ENCODE assay signal across 18 cellular contexts in the genomic region with DNA sequence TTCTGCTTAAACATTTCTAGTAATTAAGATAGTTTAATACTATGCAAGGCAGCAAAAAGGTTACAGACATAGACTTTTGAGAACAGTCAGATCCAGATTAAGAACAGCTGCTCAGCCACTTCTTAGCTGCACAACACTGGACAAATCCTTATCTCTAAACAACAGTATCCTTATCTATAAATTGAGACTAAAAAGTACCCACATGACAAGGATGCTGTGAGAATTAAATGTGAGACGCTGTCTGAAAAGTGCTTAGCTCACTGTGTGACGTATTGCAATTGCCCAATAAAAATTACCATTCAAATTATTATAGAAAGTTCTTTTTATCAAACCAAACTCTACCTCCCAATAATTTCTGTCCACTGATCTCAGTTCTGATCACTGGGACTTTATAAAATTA. TPM values are rescaled to one million over a fixed set of nuclear protein-coding genes. Genes with fewer than 3 reads are reported as not detected.
DNase-seq lines count a peak whose midpoint lies in the region; ATAC-seq, FAIRE-seq and TF ChIP-seq lines count a peak whose summit lies in the region.
"Had no signal": no experiment of that assay in that cellular context is flagged by ENCODE, and none has a peak within 500 bp of the region (broad histone marks: within the 10 kb centered on the region; RNA-seq: fewer than 3 reads in every experiment).

No MANE protein-coding gene starts in this region.

- no peaks in the 10 kb centered on the region for H3K9me1 ChIP-seq in K562 (ENCODE audit: control insufficient read depth, insufficient read depth, low read length)

- 4% methylated on average over 2 of the region's 2 CpGs for WGBS in K562 (ENCODE audit: insufficient coverage, low coverage, missing lambda C conversion rate)

- TF ChIP-seq EP300 in K562 (IDR thresholded peaks at IDR 0.05; ENCODE audit: low read length) = peak; percentile 67

- H2AFZ ChIP-seq in K562 (ENCODE audit: low read depth, low read length) = no peak overlapping the region

- H3K27ac Mint-ChIP-seq in CD4-positive, CD25-positive, alpha-beta regulatory T cell = peak overlapping the region in 2 of 3 donors; percentile 23 to 57
- no peak overlapping the region for H3K27ac Mint-ChIP-seq in naive thymus-derived CD4-positive, alpha-beta T cell
- H3K27ac Mint-ChIP-seq: CD4-positive, alpha-beta T cell; IgD-negative memory B cell had no signal

- H3K4me1 Mint-ChIP-seq in CD4-positive, CD25-positive, alpha-beta regulatory T cell = peaks cover 28 to 63% (median 41%) of the 10 kb centered on the region in 4 donors
- peaks cover 5 to 30% (median 23%) of the 10 kb centered on the region in 7 donors for H3K4me1 Mint-ChIP-seq in naive thymus-derived CD4-positive, alpha-beta T cell
- H3K4me1 Mint-ChIP-seq in activated T-cell treated with anti-CD3 and anti-CD28 coated beads, Interleukin-2, amount 50 U/mL, for 4 hours (ENCODE audit: low read depth) = peaks cover 26% of the 10 kb centered on the region

- no TSS peak for BruUV-seq in K562 (replicated peaks; lab: Mats Ljungman, UMichigan)

- H3K27me3 Mint-ChIP-seq in CD4-positive, CD25-positive, alpha-beta regulatory T cell = no peaks in the 10 kb centered on the region
- no peaks in the 10 kb centered on the region for H3K27me3 Mint-ChIP-seq in naive thymus-derived CD4-positive, alpha-beta T cell
- no peaks in the 10 kb centered on the region for H3K27me3 Mint-ChIP-seq in activated T-cell treated with anti-CD3 and anti-CD28 coated beads, Interleukin-2, amount 50 U/mL, for 4 hours (ENCODE audit: low read depth)
- H3K27me3 Mint-ChIP-seq: CD4-positive, alpha-beta T cell; IgD-negative memory B cell had no signal

- FAIRE-seq in K562 (lab: Jason Lieb, UNC) = peak; percentile 76
- FAIRE-seq: D721Med, G401.6, GM19239 had no signal

- CTCF ChIA-PET in K562 (lab: Yijun Ruan, JAX; ENCODE audit: low intra/inter-chr PET ratio) = no interaction called here
- CTCF ChIA-PET in naive thymus-derived CD4-positive, alpha-beta T cell (lab: Charles Lee) = interaction anchor here (0.6 kb wide), 1 partner anchor 658 kb away, joined by 3 read pairs; no protein-coding TSS in a partner anchor

- no peaks in the 10 kb centered on the region for H4K20me1 ChIP-seq in K562 (replicated peaks; ENCODE audit: control insufficient read depth, insufficient read depth, low read length)

- peak overlapping the region in 1 of 4 donors; percentile 22 for H3K4me3 Mint-ChIP-seq in CD4-positive, CD25-positive, alpha-beta regulatory T cell
- no peak overlapping the region for H3K4me3 Mint-ChIP-seq in naive thymus-derived CD4-positive, alpha-beta T cell
- H3K4me3 Mint-ChIP-seq in activated T-cell treated with anti-CD3 and anti-CD28 coated beads, Interleukin-2, amount 50 U/mL, for 4 hours = no peak overlapping the region
- H3K4me3 Mint-ChIP-seq: CD4-positive, alpha-beta T cell; IgD-negative memory B cell had no signal

- H3K27me3 ChIP-seq in CD4-positive, CD25-positive, alpha-beta regulatory T cell (ENCODE audit: control insufficient read depth, insufficient read depth, low read length) = no peaks in the 10 kb centered on the region
- H3K27me3 ChIP-seq in K562 (ENCODE audit: control insufficient read depth in 2 of 2, insufficient read depth in 2 of 2, low read length in 2 of 2) = no peaks in the 10 kb centered on the region
- no peaks in the 10 kb centered on the region for H3K27me3 ChIP-seq in naive thymus-derived CD4-positive, alpha-beta T cell (ENCODE audit: control insufficient read depth in 2 of 2, insufficient read depth in 2 of 2, low read length in 2 of 2)

- no peak overlapping the region for H3K27ac ChIP-seq in CD4-positive, CD25-positive, alpha-beta regulatory T cell (ENCODE audit: insufficient read depth, low read length, poor library complexity, severe bottlenecking)
- H3K27ac ChIP-seq in K562 (ENCODE audit: extremely low read depth, low read depth, low read length) = 0 out of 3 replicates have a peak overlapping the region, but pooled peaks have one; percentile 37
- H3K27ac ChIP-seq in naive thymus-derived CD4-positive, alpha-beta T cell (ENCODE audit: low read depth, low read length) = no peak overlapping the region

- peaks cover 0 to 1% (median 0%) of the 10 kb centered on the region in 7 donors for H3K9me3 Mint-ChIP-seq in CD4-positive, CD25-positive, alpha-beta regulatory T cell
- H3K9me3 Mint-ChIP-seq in naive thymus-derived CD4-positive, alpha-beta T cell = peaks cover 0 to 2% (median 0%) of the 10 kb centered on the region in 11 donors
- no peaks in the 10 kb centered on the region for H3K9me3 Mint-ChIP-seq in activated T-cell treated with anti-CD3 and anti-CD28 coated beads, Interleukin-2, amount 50 U/mL, for 4 hours
- H3K9me3 Mint-ChIP-seq: CD4-positive, alpha-beta T cell; IgD-negative memory B cell had no signal

- H3K36me3 Mint-ChIP-seq in CD4-positive, CD25-positive, alpha-beta regulatory T cell = peaks cover 20% of the 10 kb centered on the region
- peaks cover 0 to 41% (median 28%) of the 10 kb centered on the region in 5 donors for H3K36me3 Mint-ChIP-seq in naive thymus-derived CD4-positive, alpha-beta T cell
- H3K36me3 Mint-ChIP-seq in activated T-cell treated with anti-CD3 and anti-CD28 coated beads, Interleukin-2, amount 50 U/mL, for 4 hours (ENCODE audit: insufficient read depth) = peaks cover 30% of the 10 kb centered on the region

- no peak for DNase-seq in CD4-positive, CD25-positive, alpha-beta regulatory T cell
- DNase-seq in OCI-M1 (lab: John Stamatoyannopoulos, UW) (peak; percentile 91), K562 (ENCODE audit: extremely low read depth in 1 of 4, low spot score in 3 of 4) (peak; percentile 37 to 66 (median 43)), mesenteric fat pad (ENCODE audit: low spot score) (no peak)
- DNase-seq in naive thymus-derived CD4-positive, alpha-beta T cell = no peak
- DNase-seq in activated T-cell treated with anti-CD3 and anti-CD28 coated beads, Interleukin-2, amount 50 U/mL, for 4 hours = no peak
- no peak for DNase-seq in activated CD8-positive, alpha-beta memory T cell treated with anti-CD3 and anti-CD28 coated beads, Interleukin-2, amount 50 U/mL, for 4 hours
- DNase-seq: AML-193; CD4-positive, alpha-beta T cell; DMS79 treated with DMSO at 0.1 percent for 48 hours; NCI-H146; NCI-H345; NCI-H69 had no signal

- peaks cover 4% of the 10 kb centered on the region for H3K36me3 ChIP-seq in CD4-positive, CD25-positive, alpha-beta regulatory T cell (ENCODE audit: control insufficient read depth, insufficient read depth, low read length)
- no peaks in the 10 kb centered on the region for H3K36me3 ChIP-seq in K562 (ENCODE audit: control insufficient read depth, insufficient read depth, low read length)
- no peaks in the 10 kb centered on the region for H3K36me3 ChIP-seq in naive thymus-derived CD4-positive, alpha-beta T cell (ENCODE audit: control insufficient read depth in 2 of 3, insufficient read depth in 3 of 3, low read length in 3 of 3)

- H3K79me2 ChIP-seq in K562 (ENCODE audit: control insufficient read depth, insufficient read depth, low read length) = no peaks in the 10 kb centered on the region; the same call in 2 of the 3 replicates

- no peak for ATAC-seq in CD4-positive, CD25-positive, alpha-beta regulatory T cell (ENCODE audit: low read depth in 2 of 2)
- ATAC-seq in K562 = peak; percentile 78
- ATAC-seq in naive thymus-derived CD4-positive, alpha-beta T cell = peak; percentile 79
- no peak for ATAC-seq in activated T-cell treated with anti-CD3 and anti-CD28 coated beads, Interleukin-2, amount 50 U/mL, for 4 hours
- ATAC-seq: HCT116 had no signal

- POLR2A ChIA-PET in K562 (lab: Yijun Ruan, JAX) = interaction anchor here (0.8 to 2.0 kb wide), 2 partner anchors 11 to 34 kb away, joined by 3 to 5 read pairs; no protein-coding TSS in a partner anchor
- POLR2A ChIA-PET in naive thymus-derived CD4-positive, alpha-beta T cell (lab: Charles Lee) = no interaction called here

- no peak for TF ChIP-seq CTCF in K562 (IDR thresholded peaks at IDR 0.05 in 2 of 3, conservative IDR thresholded peaks at IDR 0.05 in 1 of 3; ENCODE audit: insufficient read depth in 2 of 3, low read depth in 1 of 3, low read length in 3 of 3)

- no peak for TF ChIP-seq POLR2A in K562 (conservative IDR thresholded peaks at IDR 0.05)

- no peak overlapping the region for H3K9ac ChIP-seq in K562 (ENCODE audit: insufficient read depth in 1 of 2, low read depth in 2 of 2, low read length in 2 of 2)

- in situ Hi-C loops in K562 (cut with MboI) = no loop called here

- intact Hi-C loops in K562 (cut with micrococcal nuclease) = no loop called here
- intact Hi-C loops in naive thymus-derived CD4-positive, alpha-beta T cell (cut with micrococcal nuclease) = no loop called here

- H3K4me3 ChIP-seq in CD4-positive, CD25-positive, alpha-beta regulatory T cell (ENCODE audit: low read depth, low read length) = no peak overlapping the region
- H3K4me3 ChIP-seq in K562 = no peak overlapping the region
- H3K4me3 ChIP-seq in naive thymus-derived CD4-positive, alpha-beta T cell (ENCODE audit: low read length) = no peak overlapping the region

- peaks cover 28% of the 10 kb centered on the region for H3K4me1 ChIP-seq in CD4-positive, CD25-positive, alpha-beta regulatory T cell (ENCODE audit: control insufficient read depth, insufficient read depth, low read length, poor library complexity, severe bottlenecking)
- peaks cover 5 to 6% of the 10 kb centered on the region in 2 experiments; a peak in 3 of 5 replicates for H3K4me1 ChIP-seq in K562 (replicated peaks in 1 of 2; ENCODE audit: control insufficient read depth in 2 of 2, insufficient read depth in 2 of 2, low read length in 2 of 2)
- H3K4me1 ChIP-seq in naive thymus-derived CD4-positive, alpha-beta T cell (ENCODE audit: control insufficient read depth in 2 of 2, insufficient read depth in 2 of 2, low read length in 2 of 2) = peaks cover 0 to under 1% of the 10 kb centered on the region in 2 donors

- 0 out of 4 replicates have a peak, but pooled peaks of 1 of the 2 experiments have one; percentile 5 for TF ChIP-seq RAD21 in K562 (CRISPR knock-in tag; conservative IDR thresholded peaks at IDR 0.05 in 1 of 2, IDR thresholded peaks at IDR 0.05 in 1 of 2)

- H3K4me2 ChIP-seq in K562 (ENCODE audit: insufficient read depth, low read length) = peak overlapping the region; percentile 23; the same call in 1 of the 2 replicates

- no peaks in the 10 kb centered on the region for H3K9me3 ChIP-seq in CD4-positive, CD25-positive, alpha-beta regulatory T cell (ENCODE audit: control insufficient read depth in 2 of 2, low read length in 2 of 2)
- no peaks in the 10 kb centered on the region for H3K9me3 ChIP-seq in K562 (replicated peaks; ENCODE audit: control insufficient read depth, insufficient read depth, low read depth, low read length)
- no peaks in the 10 kb centered on the region for H3K9me3 ChIP-seq in naive thymus-derived CD4-positive, alpha-beta T cell (ENCODE audit: control insufficient read depth in 2 of 3, low read length in 3 of 3)

RNA-seq across cellular contexts. Expression of a gene that starts 35.5 kb away (rescaled TPM):
- 39.2 TPM for total RNA-seq in CD4-positive, CD25-positive, alpha-beta regulatory T cell
- polyA plus RNA-seq in CD4-positive, CD25-positive, alpha-beta regulatory T cell = 10 to 100 TPM; 25.0 to 37.7 (median 30.9) TPM
- 20.7 and 32.7 TPM in 2 replicates for total RNA-seq in K562 (2011; cell fraction: chromatin; rRNA removed; ENCODE audit: low replicate concordance)
- total RNA-seq in K562 (2011; cell fraction: nucleolus; rRNA removed) = 8.8 and 10.3 TPM in 2 replicates
- total RNA-seq in K562 (2011; cell fraction: nucleoplasm; rRNA removed) = 15.6 and 19.1 TPM in 2 replicates
- total RNA-seq in K562 (2014; rRNA removed) (5.4 and 8.5 TPM in 2 replicates), K562 (2014; rRNA removed; fragmentation: Illumina TruSeq; extraction: Trizol) (4.1 and 4.3 TPM in 2 replicates), K562 (2015; rRNA removed; fragmentation: Illumina TruSeq; extraction: Trizol) (2.4 and 2.6 TPM in 2 replicates), K562 (2021) (12.4 TPM in 2 replicates), mesenteric fat pad (11.2 TPM)
- polyA plus RNA-seq in K562 (2011; rRNA removed) (6.6 and 7.4 TPM in 2 replicates), K562 (2014; fragmentation: Illumina TruSeq; extraction: Trizol) (9.2 and 10.0 TPM in 2 replicates), K562 (2014; fragmentation: Nextera tagmentation; extraction: Ambion mirVana) (under 1 TPM; 0.31 to 0.77 TPM), K562 (2014; rRNA removed) (8.9 and 11.1 TPM in 2 replicates)
- 5.9 and 8.6 TPM in 2 replicates for polyA plus RNA-seq in K562 (2011; cell fraction: cytosol; rRNA removed)
- polyA plus RNA-seq in K562 (2011; cell fraction: nucleus; rRNA removed) = 7.1 and 10.6 TPM in 2 replicates
- polyA plus RNA-seq in K562 (2012) = 5.3 and 7.3 TPM in 2 replicates
- polyA minus RNA-seq in K562 (2011; rRNA and poly(A)+ RNA removed) = 9.9 and 10.6 TPM in 2 replicates
- 11.0 and 11.2 TPM in 2 replicates for polyA minus RNA-seq in K562 (2011; cell fraction: cytosol; rRNA and poly(A)+ RNA removed)
- polyA minus RNA-seq in K562 (2011; cell fraction: nucleus; rRNA and poly(A)+ RNA removed) = 7.1 and 12.2 TPM in 2 replicates
- total RNA-seq in naive thymus-derived CD4-positive, alpha-beta T cell = 10 to 100 TPM; 15.3 to 28.2 (median 22.1) TPM
- polyA plus RNA-seq in naive thymus-derived CD4-positive, alpha-beta T cell = 10 to 100 TPM in 1 of 2 donors, 1 to 10 TPM in 1; 8.4 to 15.6 TPM
- total RNA-seq in activated T-cell treated with anti-CD3 and anti-CD28 coated beads, Interleukin-2, amount 50 U/mL, for 4 hours = 10 to 100 TPM; 22.2 to 26.7 (median 23.6) TPM

RNA-seq across cellular contexts. Expression of a gene that starts 42.4 kb away (rescaled TPM):
- 0.22 TPM for total RNA-seq in CD4-positive, CD25-positive, alpha-beta regulatory T cell
- polyA plus RNA-seq in CD4-positive, CD25-positive, alpha-beta regulatory T cell = 1 to 10 TPM in 2 of 4 donors, under 1 TPM in 2; 0.43 to 1.3 (median 0.89) TPM
- 3.2 and 5.0 TPM in 2 replicates for total RNA-seq in K562 (2011; cell fraction: chromatin; rRNA removed; ENCODE audit: low replicate concordance)
- 2.4 and 3.5 TPM in 2 replicates for total RNA-seq in K562 (2011; cell fraction: nucleolus; rRNA removed)
- total RNA-seq in K562 (2011; cell fraction: nucleoplasm; rRNA removed) = 4.5 and 6.0 TPM in 2 replicates
- total RNA-seq in K562 (2014; rRNA removed) (0.91 and 3.3 TPM in 2 replicates), K562 (2014; rRNA removed; fragmentation: Illumina TruSeq; extraction: Trizol) (3.1 and 4.2 TPM in 2 replicates), K562 (2015; rRNA removed; fragmentation: Illumina TruSeq; extraction: Trizol) (4.5 and 4.7 TPM in 2 replicates), K562 (2021) (4.9 and 5.7 TPM in 2 replicates), mesenteric fat pad (15.4 TPM)
- polyA plus RNA-seq in K562 (2011; rRNA removed) (1.1 and 2.7 TPM in 2 replicates), K562 (2014; fragmentation: Illumina TruSeq; extraction: Trizol) (6.2 and 8.6 TPM in 2 replicates), K562 (2014; fragmentation: Nextera tagmentation; extraction: Ambion mirVana) (1 to 10 TPM in 1 of 2 experiments, under 1 TPM in 1; 0.76 to 1.4 TPM), K562 (2014; rRNA removed) (3.4 and 3.9 TPM in 2 replicates)
- polyA plus RNA-seq in K562 (2011; cell fraction: cytosol; rRNA removed) = 1.6 and 2.4 TPM in 2 replicates
- polyA plus RNA-seq in K562 (2011; cell fraction: nucleus; rRNA removed) = 0.56 and 0.57 TPM in 2 replicates
- polyA plus RNA-seq in K562 (2012) = 4.5 and 9.5 TPM in 2 replicates
- polyA minus RNA-seq in K562 (2011; rRNA and poly(A)+ RNA removed) = 1.8 and 2.4 TPM in 2 replicates
- polyA minus RNA-seq in K562 (2011; cell fraction: cytosol; rRNA and poly(A)+ RNA removed) = 1.2 and 2.1 TPM in 2 replicates
- polyA minus RNA-seq in K562 (2011; cell fraction: nucleus; rRNA and poly(A)+ RNA removed) = 0.22 and 0.27 TPM in 2 replicates
- total RNA-seq in naive thymus-derived CD4-positive, alpha-beta T cell = 1 to 10 TPM in 1 of 5 experiments, under 1 TPM in 4; 0.60 to 1.3 (median 0.94) TPM
- polyA plus RNA-seq in naive thymus-derived CD4-positive, alpha-beta T cell = 1 to 10 TPM; 4.2 TPM
- 1 to 10 TPM in 2 of 3 donors, under 1 TPM in 1; 0.79 to 2.5 (median 1.7) TPM for total RNA-seq in activated T-cell treated with anti-CD3 and anti-CD28 coated beads, Interleukin-2, amount 50 U/mL, for 4 hours

Comparison
In these comparisons a context has a peak if more than half of its experiments do, and no peak if none do; other contexts are left out.
1. ATAC-seq: peak in K562 (single experiment) and naive thymus-derived CD4-positive, alpha-beta T cell (single experiment); none in CD4-positive, CD25-positive, alpha-beta regulatory T cell (0 of 2) and activated T-cell treated with anti-CD3 and anti-CD28 coated beads, Interleukin-2, amount 50 U/mL, for 4 hours (0 of 2).
2. DNase-seq: peak in OCI-M1 (single experiment) and K562 (4 of 4); none in CD4-positive, CD25-positive, alpha-beta regulatory T cell (0 of 3), naive thymus-derived CD4-positive, alpha-beta T cell (0 of 9), mesenteric fat pad (single experiment), activated T-cell treated with anti-CD3 and anti-CD28 coated beads, Interleukin-2, amount 50 U/mL, for 4 hours (single experiment) and activated CD8-positive, alpha-beta memory T cell treated with anti-CD3 and anti-CD28 coated beads, Interleukin-2, amount 50 U/mL, for 4 hours (single experiment).
3. H3K27ac Mint-ChIP-seq: peak in CD4-positive, CD25-positive, alpha-beta regulatory T cell (2 of 3); none in naive thymus-derived CD4-positive, alpha-beta T cell (0 of 9).